In the genomic region with DNA sequence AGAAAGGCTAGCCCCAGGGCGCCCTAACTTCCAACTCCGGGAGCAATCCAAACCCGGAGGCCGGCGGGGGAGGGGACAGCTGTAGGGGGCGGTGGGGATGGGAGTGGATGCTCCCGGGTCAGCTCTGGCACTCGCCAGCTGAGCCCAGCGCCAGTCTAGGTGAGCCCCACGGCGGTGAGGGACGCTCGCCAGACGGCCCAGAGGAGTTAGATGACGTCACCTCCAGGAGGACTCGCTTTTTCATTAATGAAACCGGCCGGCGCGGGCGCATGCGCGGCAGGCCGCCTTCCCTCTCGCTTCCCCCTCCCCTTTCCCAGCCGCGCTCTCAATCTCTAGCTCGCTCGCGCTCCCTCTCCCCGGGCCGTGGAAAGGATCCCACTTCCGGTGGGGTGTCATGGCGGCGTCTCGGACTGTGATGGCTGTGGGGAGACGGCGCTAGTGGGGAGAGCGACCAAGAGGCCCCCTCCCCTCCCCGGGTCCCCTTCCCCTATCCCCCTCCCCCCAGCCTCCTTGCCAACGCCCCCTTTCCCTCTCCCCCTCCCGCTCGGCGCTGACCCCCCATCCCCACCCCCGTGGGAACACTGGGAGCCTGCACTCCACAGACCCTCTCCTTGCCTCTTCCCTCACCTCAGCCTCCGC, we compare ENCODE assay signal across 8 cellular contexts.
DNase-seq lines count a peak whose midpoint lies in the region; ATAC-seq and TF ChIP-seq lines count a peak whose summit lies in the region.

A gene with protein sequence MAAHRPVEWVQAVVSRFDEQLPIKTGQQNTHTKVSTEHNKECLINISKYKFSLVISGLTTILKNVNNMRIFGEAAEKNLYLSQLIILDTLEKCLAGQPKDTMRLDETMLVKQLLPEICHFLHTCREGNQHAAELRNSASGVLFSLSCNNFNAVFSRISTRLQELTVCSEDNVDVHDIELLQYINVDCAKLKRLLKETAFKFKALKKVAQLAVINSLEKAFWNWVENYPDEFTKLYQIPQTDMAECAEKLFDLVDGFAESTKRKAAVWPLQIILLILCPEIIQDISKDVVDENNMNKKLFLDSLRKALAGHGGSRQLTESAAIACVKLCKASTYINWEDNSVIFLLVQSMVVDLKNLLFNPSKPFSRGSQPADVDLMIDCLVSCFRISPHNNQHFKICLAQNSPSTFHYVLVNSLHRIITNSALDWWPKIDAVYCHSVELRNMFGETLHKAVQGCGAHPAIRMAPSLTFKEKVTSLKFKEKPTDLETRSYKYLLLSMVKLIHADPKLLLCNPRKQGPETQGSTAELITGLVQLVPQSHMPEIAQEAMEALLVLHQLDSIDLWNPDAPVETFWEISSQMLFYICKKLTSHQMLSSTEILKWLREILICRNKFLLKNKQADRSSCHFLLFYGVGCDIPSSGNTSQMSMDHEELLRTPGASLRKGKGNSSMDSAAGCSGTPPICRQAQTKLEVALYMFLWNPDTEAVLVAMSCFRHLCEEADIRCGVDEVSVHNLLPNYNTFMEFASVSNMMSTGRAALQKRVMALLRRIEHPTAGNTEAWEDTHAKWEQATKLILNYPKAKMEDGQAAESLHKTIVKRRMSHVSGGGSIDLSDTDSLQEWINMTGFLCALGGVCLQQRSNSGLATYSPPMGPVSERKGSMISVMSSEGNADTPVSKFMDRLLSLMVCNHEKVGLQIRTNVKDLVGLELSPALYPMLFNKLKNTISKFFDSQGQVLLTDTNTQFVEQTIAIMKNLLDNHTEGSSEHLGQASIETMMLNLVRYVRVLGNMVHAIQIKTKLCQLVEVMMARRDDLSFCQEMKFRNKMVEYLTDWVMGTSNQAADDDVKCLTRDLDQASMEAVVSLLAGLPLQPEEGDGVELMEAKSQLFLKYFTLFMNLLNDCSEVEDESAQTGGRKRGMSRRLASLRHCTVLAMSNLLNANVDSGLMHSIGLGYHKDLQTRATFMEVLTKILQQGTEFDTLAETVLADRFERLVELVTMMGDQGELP (N-terminal part only) (plus strand): TSS at position 378 of the 639 bp plus-strand sequence. CDS start 333 bp downstream, outside the sequence.

- peak within 1 kb of the TSS; percentile 88 for H3K27ac ChIP-seq in cingulate gyrus (ENCODE audit: low read depth, low read length)
- peak within 1 kb of the TSS; percentile 80 for H3K27ac ChIP-seq in layer of hippocampus (ENCODE audit: low read depth, low read length)

- peak; percentile 58 for TF ChIP-seq POLR2A in GM19193 (IDR thresholded peaks at IDR 0.05; ENCODE audit: extremely low read depth, insufficient read depth, insufficient read length)

- ATAC-seq in HG03457 (IDR thresholded peaks at IDR 0.05; ENCODE audit: unreplicated experiment) = peak; percentile 64

- H3K27me3 ChIP-seq in layer of hippocampus (ENCODE audit: control insufficient read depth, insufficient read depth, low read length) = no peaks in the 10 kb centered on the region

- DNase-seq in Ammon's horn (ENCODE audit: low spot score) = peak; percentile 95
- DNase-seq in NCI-H526 (lab: John Stamatoyannopoulos, UW) = peak; percentile 95 to 99
- DNase-seq in activated CD4-positive, alpha-beta T cell treated with anti-CD3 and anti-CD28 coated beads for 48 hours = peak; percentile 94
- DNase-seq in stimulated activated CD4-positive, alpha-beta T cell treated with anti-CD3 and anti-CD28 coated beads, Interleukin-1b, Interleukin-23, amount 100 ng/mL, for 24 hours (ENCODE audit: low read depth in 4 of 4, low spot score in 1 of 4) = peak; percentile 60 to 84 (median 72)

Comparison
In these comparisons a context has a peak if more than half of its experiments do, and no peak if none do; other contexts are left out.
1. Peak in every context shown above with its lines: DNase-seq, ATAC-seq and H3K27ac ChIP-seq.